1 cellular context compared by ENCODE assay signal in genomic region chr1:155244368-155245162, GRCh38.
A peak's percentile ranks its signal among the peaks of the same experiment; 100 is the strongest.
TF ChIP-seq lines count a peak whose summit lies in the region.

No MANE protein-coding gene starts in this region.

TF ChIP-seq in K562, 482 proteins besides CTCF, POLR2A, EP300 and RAD21 (continued from another document and continues in another):
- TF ChIP-seq CBX5 (IDR thresholded peaks at IDR 0.05; ENCODE audit: borderline replicate concordance, low read depth), result peak; percentile 53; the same call in 1 of the 2 replicates
- TF ChIP-seq ZNF318 (IDR thresholded peaks at IDR 0.05; ENCODE audit: borderline replicate concordance in 1 of 2, low read depth in 1 of 2), result peak in 1 of 2 experiments; percentile 88; a peak in 2 of 4 replicates
- TF ChIP-seq ZNF3 (CRISPR knock-in tag; IDR thresholded peaks at IDR 0.05), result no peak
- peak; percentile 97 to 100 for TF ChIP-seq HDAC1 (IDR thresholded peaks at IDR 0.05)
- 0 out of 2 replicates have a peak, but pooled peaks have one; percentile 63 for TF ChIP-seq HNRNPUL1 (IDR thresholded peaks at IDR 0.05; ENCODE audit: low read length)
- peak; percentile 88 for TF ChIP-seq ZBTB33 (CRISPR knock-in tag; IDR thresholded peaks at IDR 0.05)
- peak; percentile 48; the same call in 1 of the 2 replicates for TF ChIP-seq MYNN (IDR thresholded peaks at IDR 0.05)
- TF ChIP-seq MYNN (CRISPR knock-in tag; IDR thresholded peaks at IDR 0.05), result no peak
- TF ChIP-seq PYGO2 (tag; IDR thresholded peaks at IDR 0.05), result no peak
- 0 out of 2 replicates have a peak, but pooled peaks have one; percentile 38 for TF ChIP-seq PHTF2 (CRISPR knock-in tag; IDR thresholded peaks at IDR 0.05)
- peak; percentile 100 for TF ChIP-seq NEUROD1 (IDR thresholded peaks at IDR 0.05; ENCODE audit: borderline replicate concordance, low read depth, low read length, partially characterized antibody)
- TF ChIP-seq MBD1 (CRISPR knock-in tag; IDR thresholded peaks at IDR 0.05), result no peak
- peak; percentile 89 for TF ChIP-seq CREM (IDR thresholded peaks at IDR 0.05; ENCODE audit: low read depth)
- no peak for TF ChIP-seq PCBP2 (IDR thresholded peaks at IDR 0.05; ENCODE audit: low read depth, low read length, poor library complexity, severe bottlenecking)
- no peak for TF ChIP-seq THRA (IDR thresholded peaks at IDR 0.05)
- TF ChIP-seq ZKSCAN8 (CRISPR knock-in tag; IDR thresholded peaks at IDR 0.05), result peak; percentile 5; the same call in 1 of the 2 replicates
- TF ChIP-seq MLX (CRISPR knock-in tag; conservative IDR thresholded peaks at IDR 0.05), result peak; percentile 8 to 90; a peak in 1 of 4 replicates
- no peak; the same call in 1 of the 2 replicates for TF ChIP-seq MITF (IDR thresholded peaks at IDR 0.05)
- peak; percentile 60; the same call in 1 of the 2 replicates for TF ChIP-seq TRIM25 (IDR thresholded peaks at IDR 0.05; ENCODE audit: borderline replicate concordance)
- peak; percentile 100 for TF ChIP-seq XRCC5 (IDR thresholded peaks at IDR 0.05; ENCODE audit: low read depth, low read length)
- TF ChIP-seq ZFPM2 (CRISPR knock-in tag; IDR thresholded peaks at IDR 0.05), result no peak
- no peak for TF ChIP-seq SRSF7 (optimal IDR thresholded peaks at IDR 0.05; ENCODE audit: low read depth, low read length)
- peak; percentile 99 for TF ChIP-seq RBM39 (optimal IDR thresholded peaks at IDR 0.05; ENCODE audit: low read depth, low read length)
- peak; percentile 66 for TF ChIP-seq ZNF592 (IDR thresholded peaks at IDR 0.05)
- TF ChIP-seq RBM17 (IDR thresholded peaks at IDR 0.05; ENCODE audit: borderline replicate concordance, low read depth, low read length), result no peak
- TF ChIP-seq GMEB1 (CRISPR knock-in tag; IDR thresholded peaks at IDR 0.05), result peak; percentile 89
- TF ChIP-seq ZNF140 (CRISPR knock-in tag; IDR thresholded peaks at IDR 0.05), result no peak
- TF ChIP-seq ZC3H8 (IDR thresholded peaks at IDR 0.05), result peak; percentile 92; the same call in 1 of the 2 replicates
- no peak for TF ChIP-seq ZNF282 (CRISPR knock-in tag; IDR thresholded peaks at IDR 0.05)
- TF ChIP-seq NR3C1 (CRISPR knock-in tag; IDR thresholded peaks at IDR 0.05), result peak; percentile 33; the same call in 1 of the 2 replicates
- TF ChIP-seq ZNF699 (CRISPR knock-in tag; IDR thresholded peaks at IDR 0.05; ENCODE audit: insufficient replicate concordance), result no peak
- TF ChIP-seq ZNF57 (CRISPR knock-in tag; IDR thresholded peaks at IDR 0.05), result no peak
- TF ChIP-seq ZNF239 (CRISPR knock-in tag; IDR thresholded peaks at IDR 0.05), result peak; percentile 63; the same call in 1 of the 2 replicates
- no peak for TF ChIP-seq ZNF551 (CRISPR knock-in tag; IDR thresholded peaks at IDR 0.05)
